Comparison of ENCODE assay signal across 1 cellular context in genomic region chr4:24211821-24212220, GRCh38.
TF ChIP-seq lines count a peak whose summit lies in the region.

No MANE protein-coding gene starts in this region.

TF ChIP-seq in HepG2, 621 proteins besides CTCF, POLR2A, EP300 and RAD21:
- TF ChIP-seq PATZ1 (CRISPR knock-in tag; IDR thresholded peaks at IDR 0.05), result no peak
- TF ChIP-seq GABPA (IDR thresholded peaks at IDR 0.05; ENCODE audit: low read depth, low read length), result no peak
- no peak for TF ChIP-seq GABPA (CRISPR knock-in tag; IDR thresholded peaks at IDR 0.05; ENCODE audit: low read depth)
- TF ChIP-seq LCORL (IDR thresholded peaks at IDR 0.05), result no peak
- no peak for TF ChIP-seq LCORL (CRISPR knock-in tag; IDR thresholded peaks at IDR 0.05)
- no peak for TF ChIP-seq CREB1 (IDR thresholded peaks at IDR 0.05)
- no peak for TF ChIP-seq CREB1 (CRISPR knock-in tag; IDR thresholded peaks at IDR 0.05)
- no peak for TF ChIP-seq CENPX (CRISPR knock-in tag; IDR thresholded peaks at IDR 0.05)
- no peak for TF ChIP-seq ONECUT2 (CRISPR knock-in tag; IDR thresholded peaks at IDR 0.05)
- no peak for TF ChIP-seq PRPF4 (IDR thresholded peaks at IDR 0.05; ENCODE audit: low read depth, low read length, poor library complexity, severe bottlenecking)
- no peak for TF ChIP-seq TAF1 (CRISPR knock-in tag; IDR thresholded peaks at IDR 0.05)
TF ChIP-seq in HepG2: peak in this region for 0.
